ENCODE assay signal across 20 cellular contexts in the genomic region with DNA sequence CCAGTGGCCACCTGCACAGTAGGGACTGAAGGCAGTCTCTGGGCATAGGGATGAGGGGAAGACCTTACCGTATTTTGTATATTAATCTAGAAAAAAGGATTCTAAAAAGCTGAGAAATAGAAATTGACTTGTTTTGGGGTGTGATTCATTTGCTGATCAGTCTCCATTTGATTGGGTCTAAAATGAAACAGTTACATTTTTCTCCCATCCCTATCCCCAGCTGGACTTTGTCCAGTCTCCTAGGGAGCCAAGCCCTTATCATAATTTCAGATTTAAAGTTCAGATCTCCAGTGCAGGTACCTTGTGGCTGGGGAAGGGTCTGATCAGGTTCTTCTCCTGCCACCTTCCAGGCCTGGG.
A peak's percentile ranks its signal among the peaks of the same experiment; 100 is the strongest.
DNase-seq lines count a peak whose midpoint lies in the region; ATAC-seq and TF ChIP-seq lines count a peak whose summit lies in the region.
"Had no signal": no experiment of that assay in that cellular context is flagged by ENCODE, and none has a peak within 500 bp of the region (broad histone marks: within the 10 kb centered on the region; RNA-seq: fewer than 3 reads in every experiment).

No MANE protein-coding gene starts in this region.

- H3K4me1 ChIP-seq in gastrocnemius medialis (peaks cover 81 to 87% of the 10 kb centered on the region in 2 donors), uterus (peaks cover 20 to 36% of the 10 kb centered on the region in 2 donors)
- H3K4me1 ChIP-seq in CD8-positive, alpha-beta memory T cell (ENCODE audit: insufficient read depth, low read length), result no peaks in the 10 kb centered on the region

- POLR2A ChIA-PET in CD8-positive, alpha-beta memory T cell (lab: Charles Lee), result no interaction called here

- intact Hi-C loops in cardiac septum (cut with DNase I), result loop anchor here (5.0 kb wide), 1 partner anchor 49 kb away; no protein-coding TSS in a partner anchor
- intact Hi-C loops in Right ventricle myocardium inferior (cut with DNase I), result no loop called here
- intact Hi-C loops in gastrocnemius medialis (cut with DNase I; ENCODE audit: low total_unique reads), result loop anchor here (5.0 to 10.0 kb wide), 2 partner anchors 46 to 392 kb away; no protein-coding TSS in a partner anchor
- intact Hi-C loops in uterus (cut with DNase I; ENCODE audit: low total_unique reads), result no loop called here

- H3K36me3 ChIP-seq in gastrocnemius medialis (peaks cover 0 to 9% of the 10 kb centered on the region in 2 donors), uterus (no peaks in the 10 kb centered on the region)
- no peaks in the 10 kb centered on the region for H3K36me3 ChIP-seq in CD8-positive, alpha-beta memory T cell (ENCODE audit: insufficient read depth, low read length)

- peak overlapping the region; percentile 85 to 96 (median 91) for H3K27ac ChIP-seq in gastrocnemius medialis
- peak overlapping the region; percentile 73 for H3K27ac ChIP-seq in uterus
- H3K27ac ChIP-seq in CD8-positive, alpha-beta memory T cell (ENCODE audit: low read depth, low read length), result no peak overlapping the region
- H3K27ac ChIP-seq: 22Rv1 had no signal

- no peak overlapping the region for H3K4me3 ChIP-seq in gastrocnemius medialis
- H3K4me3 ChIP-seq in uterus, result no peak overlapping the region
- no peak overlapping the region for H3K4me3 ChIP-seq in CD8-positive, alpha-beta memory T cell (ENCODE audit: low read length)
- H3K4me3 ChIP-seq: BLaER1 treated with 17β-estradiol and CSF1 and Interleukin-3, amounts not matched to agents 10 nM and 100 nM had no signal

- DNase-seq in cardiac septum (ENCODE audit: low spot score), result peak; percentile 63
- DNase-seq in Right ventricle myocardium inferior (ENCODE audit: missing footprints), result no peak
- peak; percentile 44 for DNase-seq in left lobe of liver (ENCODE audit: low spot score)
- no peak for DNase-seq in gastrocnemius medialis
- DNase-seq in uterus, result no peak
- no peak for DNase-seq in foreskin melanocyte
- DNase-seq in activated naive CD8-positive, alpha-beta T cell treated with anti-CD3 and anti-CD28 coated beads for 36 hours, result no peak
- DNase-seq in CD8-positive, alpha-beta memory T cell, result no peak
- DNase-seq: activated CD8-positive, alpha-beta T cell treated with anti-CD3 and anti-CD28 coated beads for 36 hours; DMS53; HFFc6; KBM-7; mammary epithelial cell; NCI-H1048; NCI-H2081 treated with DMSO at 0.1 percent for 48 hours; stimulated activated naive CD8-positive, alpha-beta T cell treated with anti-CD3 and anti-CD28 coated beads, Interleukin-15, amount 100 ng/mL, for 72 hours had no signal

- TF ChIP-seq POLR2A in gastrocnemius medialis (IDR thresholded peaks at IDR 0.05) (no peak), uterus (IDR thresholded peaks at IDR 0.05) (no peak)

- TF ChIP-seq CTCF in gastrocnemius medialis (IDR thresholded peaks at IDR 0.05 in 4 of 5, conservative IDR thresholded peaks at IDR 0.05 in 1 of 5) (no peak), uterus (IDR thresholded peaks at IDR 0.05) (no peak)

- no peak overlapping the region for H3K4me3 Mint-ChIP-seq in activated naive CD8-positive, alpha-beta T cell treated with anti-CD3 and anti-CD28 coated beads for 36 hours
- no peak overlapping the region for H3K4me3 Mint-ChIP-seq in CD8-positive, alpha-beta memory T cell
- H3K4me3 Mint-ChIP-seq: activated CD8-positive, alpha-beta T cell treated with anti-CD3 and anti-CD28 coated beads for 36 hours; activated T-helper 1 cell treated with anti-CD3 and anti-CD28 coated beads, Interleukin-12 subunit alpha, Interleukin-12 subunit beta, Interleukin-2, Interleukin-4 antibody, amounts not matched to agents 30 ng/mL and 10 ng/mL and 1 ng/mL, durations not matched to agents 14 hours and 24 hours and 36 hours; dendritic cell treated with granulocyte-macrophage colony-stimulating factor and Interleukin-4, amounts not matched to agents 40 ng/mL and 50 ng/mL, for 4 days; HFFc6; stimulated activated naive CD8-positive, alpha-beta T cell treated with anti-CD3 and anti-CD28 coated beads, Interleukin-15, amount 100 ng/mL, for 72 hours had no signal

- no peaks in the 10 kb centered on the region for H3K9me3 Mint-ChIP-seq in activated naive CD8-positive, alpha-beta T cell treated with anti-CD3 and anti-CD28 coated beads for 36 hours
- no peaks in the 10 kb centered on the region for H3K9me3 Mint-ChIP-seq in CD8-positive, alpha-beta memory T cell
- H3K9me3 Mint-ChIP-seq: activated CD8-positive, alpha-beta T cell treated with anti-CD3 and anti-CD28 coated beads for 36 hours; activated T-helper 1 cell treated with anti-CD3 and anti-CD28 coated beads, Interleukin-12 subunit alpha, Interleukin-12 subunit beta, Interleukin-2, Interleukin-4 antibody, amounts not matched to agents 30 ng/mL and 10 ng/mL and 1 ng/mL, durations not matched to agents 14 hours and 24 hours and 36 hours; dendritic cell treated with granulocyte-macrophage colony-stimulating factor and Interleukin-4, amounts not matched to agents 40 ng/mL and 50 ng/mL, for 4 days; HFFc6; stimulated activated naive CD8-positive, alpha-beta T cell treated with anti-CD3 and anti-CD28 coated beads, Interleukin-15, amount 100 ng/mL, for 72 hours had no signal

- CTCF ChIA-PET in CD8-positive, alpha-beta memory T cell (lab: Charles Lee), result no interaction called here

- H3K9me3 ChIP-seq in gastrocnemius medialis (no peaks in the 10 kb centered on the region), uterus (no peaks in the 10 kb centered on the region)
- no peaks in the 10 kb centered on the region for H3K9me3 ChIP-seq in CD8-positive, alpha-beta memory T cell (ENCODE audit: low read length)
- H3K9me3 ChIP-seq: BLaER1 treated with 17β-estradiol and CSF1 and Interleukin-3, amounts not matched to agents 10 nM and 100 nM had no signal

- H3K27ac Mint-ChIP-seq in activated naive CD8-positive, alpha-beta T cell treated with anti-CD3 and anti-CD28 coated beads for 36 hours, result no peak overlapping the region
- H3K27ac Mint-ChIP-seq in CD8-positive, alpha-beta memory T cell, result peak overlapping the region in 1 of 8 donors; percentile 9
- H3K27ac Mint-ChIP-seq: activated CD8-positive, alpha-beta T cell treated with anti-CD3 and anti-CD28 coated beads for 36 hours; activated T-helper 1 cell treated with anti-CD3 and anti-CD28 coated beads, Interleukin-12 subunit alpha, Interleukin-12 subunit beta, Interleukin-2, Interleukin-4 antibody, amounts not matched to agents 30 ng/mL and 10 ng/mL and 1 ng/mL, durations not matched to agents 14 hours and 24 hours and 36 hours; dendritic cell treated with granulocyte-macrophage colony-stimulating factor and Interleukin-4, amounts not matched to agents 40 ng/mL and 50 ng/mL, for 4 days; stimulated activated naive CD8-positive, alpha-beta T cell treated with anti-CD3 and anti-CD28 coated beads, Interleukin-15, amount 100 ng/mL, for 72 hours had no signal

- H3K27me3 ChIP-seq in gastrocnemius medialis, result no peaks in the 10 kb centered on the region
- H3K27me3 ChIP-seq in uterus, result no peaks in the 10 kb centered on the region
- no peaks in the 10 kb centered on the region for H3K27me3 ChIP-seq in CD8-positive, alpha-beta memory T cell (ENCODE audit: insufficient read depth, low read length, poor library complexity, severe bottlenecking)
- H3K27me3 ChIP-seq: BLaER1 treated with 17β-estradiol and CSF1 and Interleukin-3, amounts not matched to agents 10 nM and 100 nM had no signal

- no peaks in the 10 kb centered on the region for H3K36me3 Mint-ChIP-seq in activated naive CD8-positive, alpha-beta T cell treated with anti-CD3 and anti-CD28 coated beads for 36 hours
- H3K36me3 Mint-ChIP-seq in CD8-positive, alpha-beta memory T cell, result peaks cover 0 to 7% (median 2%) of the 10 kb centered on the region in 3 donors

- no peak for ATAC-seq in Right ventricle myocardium inferior
- peak; percentile 8 for ATAC-seq in left lobe of liver
- no peak for ATAC-seq in gastrocnemius medialis
- ATAC-seq: activated CD8-positive, alpha-beta T cell treated with anti-CD3 and anti-CD28 coated beads for 36 hours; stimulated activated naive CD8-positive, alpha-beta T cell treated with anti-CD3 and anti-CD28 coated beads, Interleukin-15, amount 100 ng/mL, for 72 hours had no signal

- no peaks in the 10 kb centered on the region for H3K27me3 Mint-ChIP-seq in activated naive CD8-positive, alpha-beta T cell treated with anti-CD3 and anti-CD28 coated beads for 36 hours
- H3K27me3 Mint-ChIP-seq in CD8-positive, alpha-beta memory T cell, result no peaks in the 10 kb centered on the region
- H3K27me3 Mint-ChIP-seq: activated CD8-positive, alpha-beta T cell treated with anti-CD3 and anti-CD28 coated beads for 36 hours; dendritic cell treated with granulocyte-macrophage colony-stimulating factor and Interleukin-4, amounts not matched to agents 40 ng/mL and 50 ng/mL, for 4 days; stimulated activated naive CD8-positive, alpha-beta T cell treated with anti-CD3 and anti-CD28 coated beads, Interleukin-15, amount 100 ng/mL, for 72 hours had no signal

- in situ Hi-C loops in gastrocnemius medialis (cut with MboI; ENCODE audit: low sequenced_read_pairs in 4 of 4), result no loop called here

- H3K4me1 Mint-ChIP-seq in activated naive CD8-positive, alpha-beta T cell treated with anti-CD3 and anti-CD28 coated beads for 36 hours, result no peaks in the 10 kb centered on the region
- no peaks in the 10 kb centered on the region for H3K4me1 Mint-ChIP-seq in CD8-positive, alpha-beta memory T cell
- H3K4me1 Mint-ChIP-seq: stimulated activated naive CD8-positive, alpha-beta T cell treated with anti-CD3 and anti-CD28 coated beads, Interleukin-15, amount 100 ng/mL, for 72 hours had no signal

Comparison
In these comparisons a context has a peak if more than half of its experiments do, and no peak if none do; other contexts are left out.
1. DNase-seq: peak in cardiac septum (single experiment) and left lobe of liver (single experiment); none in Right ventricle myocardium inferior (single experiment), gastrocnemius medialis (0 of 2), uterus (0 of 2), foreskin melanocyte (single experiment), activated naive CD8-positive, alpha-beta T cell treated with anti-CD3 and anti-CD28 coated beads for 36 hours (single experiment) and CD8-positive, alpha-beta memory T cell (0 of 5).
2. intact Hi-C loops: an anchor here in cardiac septum (5.0 kb wide) and gastrocnemius medialis (5.0 to 10.0 kb wide); none called in Right ventricle myocardium inferior and uterus.